ENCODE assay signal across 17 cellular contexts in genomic region chr5:120771181-120771580, GRCh38.
DNase-seq lines count a peak whose midpoint lies in the region; ATAC-seq lines count a peak whose summit lies in the region.
"Had no signal": no experiment of that assay in that cellular context is flagged by ENCODE, and none has a peak within 500 bp of the region (broad histone marks: within the 10 kb centered on the region; RNA-seq: fewer than 3 reads in every experiment).

No MANE protein-coding gene starts in this region.

- peak overlapping the region; percentile 33 for H3K4me2 ChIP-seq in GM23248 (ENCODE audit: unreplicated experiment)

- no peaks in the 10 kb centered on the region for H3K9me3 ChIP-seq in GM23248 (ENCODE audit: low read depth)

- no peak for ATAC-seq in HG02759 (IDR thresholded peaks at IDR 0.05; ENCODE audit: unreplicated experiment)
- ATAC-seq in HG02588 (IDR thresholded peaks at IDR 0.05; ENCODE audit: unreplicated experiment), result no peak
- ATAC-seq in GM21786 (IDR thresholded peaks at IDR 0.05; ENCODE audit: unreplicated experiment), result no peak
- ATAC-seq: Panc1 had no signal

- 0 out of 2 replicates have a peak, but pooled peaks cover 6% of the 10 kb centered on the region for H3K9me2 ChIP-seq in GM23248 (ENCODE audit: insufficient read depth)

- no peak overlapping the region for H2AFZ ChIP-seq in GM23248

- DNase-seq in GM23248 (peak; percentile 81), NCI-H82 treated with DMSO at 0.1 percent for 48 hours (lab: John Stamatoyannopoulos, UW; ENCODE audit: unreplicated experiment) (peak; percentile 58), fibroblast of the conjunctiva (ENCODE audit: low read depth) (peak; percentile 49), DMS153 (lab: John Stamatoyannopoulos, UW) (no peak)
- DNase-seq: KG1, MM.1S, NCI-H2029, NCI-H446, NCI-H524 treated with DMSO at 0.1 percent for 48 hours, NCI-H774, SHP77, T-helper 1 cell had no signal

- no peaks in the 10 kb centered on the region for H3K27me3 ChIP-seq in GM23248 (replicated peaks; ENCODE audit: insufficient read depth)

- no peak overlapping the region for H3K9ac ChIP-seq in GM23248

- peak overlapping the region; percentile 41 for H3K27ac ChIP-seq in GM23248
- H3K27ac ChIP-seq: RWPE1 had no signal

- no peaks in the 10 kb centered on the region for H3K79me2 ChIP-seq in GM23248 (ENCODE audit: insufficient read depth)

- in situ Hi-C loops in GM23248 (cut with MboI), result no loop called here

- no peak overlapping the region for H3K4me3 ChIP-seq in GM23248

- WGBS in GM23248 (ENCODE audit: low coverage in 1 of 2, low lambda C conversion rate in 2 of 2, missing lambda C conversion rate in 2 of 2), 2 experiments, result 8 to 14% methylated on average over 1 of the region's 1 CpG

- H3K4me1 ChIP-seq in GM23248 (ENCODE audit: insufficient read depth), result peaks cover 38% of the 10 kb centered on the region

- no peaks in the 10 kb centered on the region for H3K36me3 ChIP-seq in GM23248 (ENCODE audit: low read depth)

- H4K20me1 ChIP-seq in GM23248 (ENCODE audit: insufficient read depth), result no peaks in the 10 kb centered on the region

- H3F3A ChIP-seq in GM23248 (ENCODE audit: insufficient read depth), result peaks cover 35% of the 10 kb centered on the region
